8 cellular contexts compared by ENCODE assay signal in the genomic region with DNA sequence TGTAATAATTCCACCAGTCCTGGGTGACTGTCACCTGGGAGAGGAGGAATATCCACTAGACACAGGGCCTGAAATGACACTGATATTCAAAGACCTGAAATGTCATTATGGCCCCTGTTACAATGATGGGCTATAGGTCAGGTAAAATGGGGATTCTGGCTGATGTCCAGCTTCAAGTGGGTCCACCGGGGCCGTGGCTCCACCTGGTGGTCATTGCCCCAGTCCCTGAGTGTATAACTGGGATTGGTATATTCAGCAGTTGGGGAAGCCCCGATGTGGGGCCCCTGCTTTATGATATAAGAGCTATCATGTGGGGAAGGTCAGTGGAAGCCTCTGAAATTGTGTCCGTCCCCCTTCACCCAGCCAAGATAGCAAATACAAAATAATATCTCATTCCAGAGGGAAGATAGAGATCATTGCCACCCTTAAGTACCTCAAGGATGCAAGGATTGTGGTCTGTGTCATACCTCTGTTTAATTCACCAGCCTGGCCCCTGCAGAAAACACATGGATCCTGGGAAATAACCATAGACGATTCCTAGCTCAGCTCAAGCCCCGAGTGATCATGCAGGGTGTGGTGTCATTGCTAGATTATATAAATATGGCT. TPM values are rescaled to one million over a fixed set of nuclear protein-coding genes. Genes with fewer than 3 reads are reported as not detected.
A peak's percentile ranks its signal among the peaks of the same experiment; 100 is the strongest.
DNase-seq lines count a peak whose midpoint lies in the region; ATAC-seq and TF ChIP-seq lines count a peak whose summit lies in the region.

No MANE protein-coding gene starts in this region.

- intact Hi-C loops in mammary epithelial cell (cut with micrococcal nuclease) = loop anchor here (1.0 kb wide), 2 partner anchors 96 to 207 kb away; no protein-coding TSS in a partner anchor

- peak; percentile 76 for TF ChIP-seq CTCF in GM10266 (IDR thresholded peaks at IDR 0.05; ENCODE audit: control insufficient read depth, insufficient read depth, low read depth, missing control alignments)
- peak; percentile 72 for TF ChIP-seq CTCF in NB4 (IDR thresholded peaks at IDR 0.05; ENCODE audit: low read depth, low read length)
- peak; percentile 93 for TF ChIP-seq CTCF in WERI-Rb-1 (IDR thresholded peaks at IDR 0.05; ENCODE audit: low read depth, low read length)
- TF ChIP-seq CTCF in mammary epithelial cell (conservative IDR thresholded peaks at IDR 0.05 in 1 of 2, IDR thresholded peaks at IDR 0.05 in 1 of 2; ENCODE audit: extremely low read depth in 1 of 2, insufficient read depth in 1 of 2, low read depth in 1 of 2, low read length in 2 of 2) = peak; percentile 83 to 84

- H3K36me3 ChIP-seq in WERI-Rb-1 (no peaks in the 10 kb centered on the region), mammary epithelial cell (ENCODE audit: insufficient read depth, low read length) (no peaks in the 10 kb centered on the region)

- no peak overlapping the region for H3K9ac ChIP-seq in mammary epithelial cell (ENCODE audit: insufficient read depth, low read length)

- no peaks in the 10 kb centered on the region for H4K20me1 ChIP-seq in mammary epithelial cell (ENCODE audit: insufficient read depth, low read length)

- H2AFZ ChIP-seq in mammary epithelial cell (ENCODE audit: low read depth, low read length) = no peak overlapping the region

- CTCF ChIA-PET in mammary epithelial cell (lab: Charles Lee; ENCODE audit: low non-redundant PET) = interaction anchor here (0.5 to 0.6 kb wide), 2 partner anchors 66 to 70 kb away, joined by 3 read pairs; no protein-coding TSS in a partner anchor

- in situ Hi-C loops in mammary epithelial cell (cut with MboI; ENCODE audit: low sequenced_read_pairs in 2 of 2) = loop anchor here in 1 of 2 donors (5.0 kb wide), 1 partner anchor 97 kb away; no protein-coding TSS in a partner anchor

- dilution Hi-C loops in mammary epithelial cell (cut with HindIII; ENCODE audit: low sequenced_read_pairs) = no loop called here

- no peaks in the 10 kb centered on the region for H3K4me1 ChIP-seq in mammary epithelial cell (ENCODE audit: insufficient read depth, low read length)

- 16% methylated on average over 6 of the region's 6 CpGs for WGBS in mammary epithelial cell (ENCODE audit: low coverage, missing lambda C conversion rate)

- ATAC-seq in HG02938 (IDR thresholded peaks at IDR 0.05; ENCODE audit: unreplicated experiment) (no peak), HG02973 (IDR thresholded peaks at IDR 0.05; ENCODE audit: unreplicated experiment) (no peak)

- H3K4me3 ChIP-seq in NB4 (ENCODE audit: low read depth, low read length) = no peak overlapping the region
- no peak overlapping the region for H3K4me3 ChIP-seq in WERI-Rb-1 (ENCODE audit: low read depth, low read length)
- no peak overlapping the region for H3K4me3 ChIP-seq in mammary epithelial cell (replicated peaks in 1 of 3; ENCODE audit: insufficient read depth in 1 of 3, low read depth in 2 of 3, low read length in 3 of 3)

- no peaks in the 10 kb centered on the region for H3K9me3 ChIP-seq in WERI-Rb-1 (ENCODE audit: severe bottlenecking)
- H3K9me3 ChIP-seq in mammary epithelial cell (replicated peaks; ENCODE audit: insufficient read depth, low read length) = no peaks in the 10 kb centered on the region

- H3K79me2 ChIP-seq in mammary epithelial cell (ENCODE audit: insufficient read depth, low read length) = no peaks in the 10 kb centered on the region

- DNase-seq in GM10266 (ENCODE audit: extremely low spot score) = peak; percentile 69
- DNase-seq in NB4 (ENCODE audit: low read depth) = peak; percentile 70
- peak; percentile 90 for DNase-seq in WERI-Rb-1
- DNase-seq in mammary epithelial cell = peak; percentile 24
- peak; percentile 62 for DNase-seq in kidney tubule cell (ENCODE audit: low spot score)
- DNase-seq in stimulated activated CD8-positive, alpha-beta memory T cell treated with anti-CD3 and anti-CD28 coated beads, Interleukin-4, amount 100 ng/mL, for 48 hours = peak; percentile 76

- no peak for TF ChIP-seq POLR2A in NB4 (IDR thresholded peaks at IDR 0.05; ENCODE audit: extremely low read depth, insufficient read length)

- no TSS peak for BruUV-seq in mammary epithelial cell (replicated peaks; lab: Mats Ljungman, UMichigan)

- H3K27me3 ChIP-seq in WERI-Rb-1 (ENCODE audit: insufficient read depth, low read depth, severe bottlenecking) = no peaks in the 10 kb centered on the region
- no peaks in the 10 kb centered on the region for H3K27me3 ChIP-seq in mammary epithelial cell (ENCODE audit: insufficient read depth, low read length)

- H3K4me2 ChIP-seq in mammary epithelial cell (ENCODE audit: insufficient read depth, low read depth, low read length) = no peak overlapping the region

- H3K27ac ChIP-seq in WERI-Rb-1 (no peak overlapping the region), mammary epithelial cell (ENCODE audit: insufficient read depth, low read depth, low read length) (no peak overlapping the region)

RNA-seq across cellular contexts. Expression of gene PLEKHO1, which starts 19.3 kb away (rescaled TPM):
- total RNA-seq in mammary epithelial cell = 1 to 10 TPM; 3.1 to 3.3 TPM
- 1.6 TPM for polyA plus RNA-seq in mammary epithelial cell
- 6.5 TPM for polyA minus RNA-seq in mammary epithelial cell

Comparison
In these comparisons a context has a peak if more than half of its experiments do, and no peak if none do; other contexts are left out.
1. DNase-seq: peak in every context shown above with its lines; median percentile 90 in WERI-Rb-1; 76 in stimulated activated CD8-positive, alpha-beta memory T cell treated with anti-CD3 and anti-CD28 coated beads, Interleukin-4, amount 100 ng/mL, for 48 hours; 70 in NB4; 69 in GM10266; 62 in kidney tubule cell; 24 in mammary epithelial cell.